ENCODE assay signal across 1 cellular context in genomic region chr12:75209782-75210138, GRCh38.
TF ChIP-seq lines count a peak whose summit lies in the region.

Gene KCNC2, minus strand, starts transcription at chr12:75209839.

TF ChIP-seq in H1, 55 proteins besides CTCF, POLR2A, EP300 and RAD21:
- no peak for TF ChIP-seq CHD2 (IDR thresholded peaks at IDR 0.05; ENCODE audit: low read length)
- TF ChIP-seq RFX5 (IDR thresholded peaks at IDR 0.05; ENCODE audit: borderline replicate concordance, low read depth, low read length) = no peak
- TF ChIP-seq BRCA1 (IDR thresholded peaks at IDR 0.05; ENCODE audit: low read depth, low read length) = no peak
- no peak for TF ChIP-seq FOSL1 (IDR thresholded peaks at IDR 0.05; ENCODE audit: insufficient read depth, low read depth, low read length)
TF ChIP-seq in H1: peak in this region for 0.
